In the genomic region with DNA sequence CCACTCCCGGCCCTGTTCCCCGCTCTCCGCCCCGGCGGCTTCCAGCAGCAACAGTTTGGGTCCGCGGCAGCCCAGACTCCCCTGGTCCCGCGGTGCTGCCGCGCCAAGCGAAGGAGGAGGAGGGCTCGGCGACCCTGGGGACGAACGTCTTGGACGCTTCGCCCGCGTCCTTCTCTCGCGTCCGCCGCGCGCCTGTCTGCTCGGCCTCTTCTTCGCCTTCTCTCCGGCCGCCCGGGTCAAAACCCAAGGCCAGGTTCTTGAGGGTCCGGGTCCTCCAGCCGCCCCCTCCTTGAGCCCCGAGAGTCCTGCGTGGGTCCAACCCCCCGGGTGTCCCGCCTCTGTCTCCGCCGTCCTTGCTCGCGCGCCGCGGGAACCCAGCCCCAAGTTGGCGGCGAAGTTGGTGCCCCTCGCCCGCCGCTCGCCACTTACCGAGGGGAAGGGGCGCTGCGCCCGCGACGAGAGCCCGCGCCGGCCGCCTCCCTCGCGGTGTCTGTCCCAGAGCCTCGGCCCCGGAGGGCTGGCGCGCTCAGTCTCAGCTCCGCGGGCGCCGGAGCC, we compare ENCODE assay signal across 12 cellular contexts. TPM values are rescaled to one million over a fixed set of nuclear protein-coding genes. Genes with fewer than 3 reads are reported as not detected.
A peak's percentile ranks its signal among the peaks of the same experiment; 100 is the strongest.
DNase-seq lines count a peak whose midpoint lies in the region; ATAC-seq, FAIRE-seq and TF ChIP-seq lines count a peak whose summit lies in the region.
"Had no signal": no experiment of that assay in that cellular context is flagged by ENCODE, and none has a peak within 500 bp of the region (broad histone marks: within the 10 kb centered on the region; RNA-seq: fewer than 3 reads in every experiment).

No MANE protein-coding gene starts in this region.

- H2BK15ac ChIP-seq in mesendoderm (replicated peaks; ENCODE audit: low read depth) = no peak overlapping the region

- TF ChIP-seq EP300 in K562 (IDR thresholded peaks at IDR 0.05; ENCODE audit: low read length) = no peak

- intact Hi-C loops in left ventricle myocardium inferior (cut with micrococcal nuclease) (loop anchor here (5.0 kb wide), 1 partner anchor 64 kb away; no protein-coding TSS in a partner anchor), left cardiac atrium (cut with DNase I) (loop anchor here (10.0 kb wide), 2 partner anchors 116 to 206 kb away; a partner anchor contains a TSS), K562 (cut with micrococcal nuclease) (no loop called here), posterior cingulate gyrus (cut with DNase I) (no loop called here)

- WGBS in K562 (ENCODE audit: insufficient coverage, low coverage, missing lambda C conversion rate) = 100% methylated on average over 3 of the region's 70 CpGs
- no CpG with 5 or more reads among the region's 70 CpGs for WGBS in mesendoderm (ENCODE audit: extremely low coverage, insufficient coverage, low lambda C conversion rate)
- 0 to 2% methylated on average over 43 to 66 of the region's 70 CpGs for WGBS in GM23248 (ENCODE audit: low coverage in 1 of 2, low lambda C conversion rate in 2 of 2, missing lambda C conversion rate in 2 of 2), 2 experiments

- no peak overlapping the region for H2BK120ac ChIP-seq in mesendoderm (ENCODE audit: low read depth, low read length)

- no peaks in the 10 kb centered on the region for H3K9me1 ChIP-seq in K562 (ENCODE audit: control insufficient read depth, insufficient read depth, low read length)

- H3K9me3 Mint-ChIP-seq in type B pancreatic cell = no peaks in the 10 kb centered on the region
- H3K9me3 Mint-ChIP-seq: T-helper 1 cell treated with Interleukin-12 subunit alpha and Interleukin-12 subunit beta and Interleukin-4 antibody, amounts not matched to agents 30 μg/mL and 1 μg/mL, for 36 hours had no signal

- no peaks in the 10 kb centered on the region for H3F3A ChIP-seq in GM23248 (ENCODE audit: insufficient read depth)

- H3K4me1 ChIP-seq in left ventricle myocardium inferior (peaks cover 35% of the 10 kb centered on the region), K562 (replicated peaks in 1 of 2; ENCODE audit: control insufficient read depth in 2 of 2, insufficient read depth in 2 of 2, low read length in 2 of 2) (peaks cover 12 to 60% of the 10 kb centered on the region in 2 experiments), mesendoderm (ENCODE audit: control insufficient read depth, low read depth, low read length) (no peaks in the 10 kb centered on the region), GM23248 (ENCODE audit: insufficient read depth) (no peaks in the 10 kb centered on the region)

- TF ChIP-seq CTCF in left ventricle myocardium inferior (IDR thresholded peaks at IDR 0.05; ENCODE audit: borderline replicate concordance) (no peak), K562 (IDR thresholded peaks at IDR 0.05 in 2 of 3, conservative IDR thresholded peaks at IDR 0.05 in 1 of 3; ENCODE audit: insufficient read depth in 2 of 3, low read depth in 1 of 3, low read length in 3 of 3) (no peak), type B pancreatic cell (conservative IDR thresholded peaks at IDR 0.05) (no peak)

- H3K9me3 ChIP-seq in left ventricle myocardium inferior (replicated peaks) (no peaks in the 10 kb centered on the region), K562 (replicated peaks; ENCODE audit: control insufficient read depth, insufficient read depth, low read depth, low read length) (no peaks in the 10 kb centered on the region), GM23248 (ENCODE audit: low read depth) (no peaks in the 10 kb centered on the region)
- H3K9me3 ChIP-seq: ovary had no signal

- BruUV-seq in K562 (replicated peaks; lab: Mats Ljungman, UMichigan) = no TSS peak

- H3K23ac ChIP-seq in mesendoderm (ENCODE audit: low read length) = no peak overlapping the region

- H4K5ac ChIP-seq in mesendoderm (ENCODE audit: low read length) = no peak overlapping the region

- no peak for TF ChIP-seq RAD21 in K562 (CRISPR knock-in tag; conservative IDR thresholded peaks at IDR 0.05 in 1 of 2, IDR thresholded peaks at IDR 0.05 in 1 of 2)

- H3K9ac ChIP-seq in K562 (ENCODE audit: insufficient read depth in 1 of 2, low read depth in 2 of 2, low read length in 2 of 2) (no peak overlapping the region), mesendoderm (ENCODE audit: low read length) (no peak overlapping the region), GM23248 (no peak overlapping the region)

- no peak overlapping the region for H3K4ac ChIP-seq in mesendoderm (ENCODE audit: low read depth, low read length)

- H3K18ac ChIP-seq in mesendoderm (ENCODE audit: low read length) = no peak overlapping the region

- TF ChIP-seq POLR2A in K562 (conservative IDR thresholded peaks at IDR 0.05) = no peak

- no peaks in the 10 kb centered on the region for H3K79me2 ChIP-seq in K562 (ENCODE audit: control insufficient read depth, insufficient read depth, low read length)
- no peaks in the 10 kb centered on the region for H3K79me2 ChIP-seq in mesendoderm (ENCODE audit: control insufficient read depth, insufficient read depth, low read length)
- no peaks in the 10 kb centered on the region for H3K79me2 ChIP-seq in GM23248 (ENCODE audit: insufficient read depth)

- no peaks in the 10 kb centered on the region for H3K9me2 ChIP-seq in GM23248 (ENCODE audit: insufficient read depth)

- POLR2A ChIA-PET in K562 (lab: Yijun Ruan, JAX) = interaction anchor here (1.1 to 8.0 kb wide), 3 partner anchors 12 to 114 kb away, joined by 3 to 62 read pairs (median 5); a partner anchor contains a TSS

- no peaks in the 10 kb centered on the region for H3K79me1 ChIP-seq in mesendoderm (ENCODE audit: low read length)

- H4K20me1 ChIP-seq in K562 (replicated peaks; ENCODE audit: control insufficient read depth, insufficient read depth, low read length) (no peaks in the 10 kb centered on the region), GM23248 (ENCODE audit: insufficient read depth) (no peaks in the 10 kb centered on the region)

- H3K56ac ChIP-seq in mesendoderm (ENCODE audit: low read length) = peak overlapping the region; percentile 3

- H2BK5ac ChIP-seq in mesendoderm (ENCODE audit: low read length) = no peak overlapping the region

- CTCF ChIA-PET in K562 (lab: Yijun Ruan, JAX; ENCODE audit: low intra/inter-chr PET ratio) = interaction anchor here (0.6 to 2.6 kb wide), 3 partner anchors 70 to 205 kb away, joined by 4 to 18 read pairs (median 7); no protein-coding TSS in a partner anchor

- ATAC-seq in left cardiac atrium = no peak
- ATAC-seq in K562 = no peak

- no peak overlapping the region for H2AFZ ChIP-seq in K562 (ENCODE audit: low read depth, low read length)
- H2AFZ ChIP-seq in GM23248 = no peak overlapping the region

- H3K36me3 ChIP-seq in left ventricle myocardium inferior (no peaks in the 10 kb centered on the region), K562 (ENCODE audit: control insufficient read depth, insufficient read depth, low read length) (peaks cover 38% of the 10 kb centered on the region; the same call in 2 of the 3 replicates), mesendoderm (ENCODE audit: control insufficient read depth, insufficient read depth, low read length) (no peaks in the 10 kb centered on the region), GM23248 (ENCODE audit: low read depth) (no peaks in the 10 kb centered on the region)
- H3K36me3 ChIP-seq: ovary had no signal

- in situ Hi-C loops in K562 (cut with MboI) = no loop called here
- in situ Hi-C loops in GM23248 (cut with MboI) = loop anchor here (10.0 kb wide), 1 partner anchor 116 kb away; a partner anchor contains a TSS

- H3K4me2 ChIP-seq in K562 (ENCODE audit: insufficient read depth, low read length) (no peak overlapping the region), mesendoderm (ENCODE audit: low read length) (peak overlapping the region; percentile 18), GM23248 (ENCODE audit: unreplicated experiment) (no peak overlapping the region)

- peaks cover 6% of the 10 kb centered on the region for H3K4me1 Mint-ChIP-seq in type B pancreatic cell (ENCODE audit: unreplicated experiment)

- no peak overlapping the region for H2AK5ac ChIP-seq in mesendoderm (ENCODE audit: low read length)

- DNase-seq in left ventricle myocardium inferior (no peak), left cardiac atrium (no peak), K562 (ENCODE audit: extremely low read depth in 1 of 4, low spot score in 3 of 4) (no peak), mesendoderm (no peak), type B pancreatic cell (ENCODE audit: extremely low spot score, unreplicated experiment) (no peak), cerebellum (ENCODE audit: low spot score) (no peak), posterior cingulate gyrus (no peak), GM23248 (no peak)
- DNase-seq: dermis blood vessel endothelial cell, NCI-H526 treated with DMSO at 0.1 percent for 48 hours had no signal

- H3K27me3 Mint-ChIP-seq in type B pancreatic cell = peaks cover 62% of the 10 kb centered on the region

- H4K8ac ChIP-seq in mesendoderm (ENCODE audit: low read depth, low read length) = no peak overlapping the region

- peaks cover 5% of the 10 kb centered on the region for H3K36me3 Mint-ChIP-seq in type B pancreatic cell

- H3K4me3 Mint-ChIP-seq in type B pancreatic cell = peak overlapping the region; percentile 25
- H3K4me3 Mint-ChIP-seq: T-helper 1 cell treated with Interleukin-12 subunit alpha and Interleukin-12 subunit beta and Interleukin-4 antibody, amounts not matched to agents 30 μg/mL and 1 μg/mL, for 36 hours had no signal

- no peak for FAIRE-seq in K562 (lab: Jason Lieb, UNC)

- no peak overlapping the region for H3K27ac Mint-ChIP-seq in type B pancreatic cell
- H3K27ac Mint-ChIP-seq: T-helper 1 cell treated with Interleukin-12 subunit alpha and Interleukin-12 subunit beta and Interleukin-4 antibody, amounts not matched to agents 30 μg/mL and 1 μg/mL, for 36 hours had no signal

- peak overlapping the region; percentile 60 for H3K4me3 ChIP-seq in left ventricle myocardium inferior
- H3K4me3 ChIP-seq in K562 = no peak overlapping the region
- no peak overlapping the region for H3K4me3 ChIP-seq in mesendoderm (ENCODE audit: low read length)
- H3K4me3 ChIP-seq in GM23248 = no peak overlapping the region
- H3K4me3 ChIP-seq: ovary had no signal

- no peak overlapping the region for H3K27ac ChIP-seq in left ventricle myocardium inferior (replicated peaks)
- H3K27ac ChIP-seq in K562 (ENCODE audit: extremely low read depth, low read depth, low read length) = no peak overlapping the region
- no peak overlapping the region for H3K27ac ChIP-seq in mesendoderm (ENCODE audit: low read depth, low read length)
- H3K27ac ChIP-seq in GM23248 = no peak overlapping the region
- H3K27ac ChIP-seq: ovary had no signal

- H3K27me3 ChIP-seq in left ventricle myocardium inferior (ENCODE audit: low read depth) = peaks cover 57% of the 10 kb centered on the region
- peaks cover 0 to 10% of the 10 kb centered on the region in 2 experiments; a peak in 2 of 5 replicates for H3K27me3 ChIP-seq in K562 (ENCODE audit: control insufficient read depth in 2 of 2, insufficient read depth in 2 of 2, low read length in 2 of 2)
- H3K27me3 ChIP-seq in mesendoderm (ENCODE audit: insufficient read depth, low read length, poor library complexity) = peaks cover 43% of the 10 kb centered on the region
- H3K27me3 ChIP-seq in GM23248 (replicated peaks; ENCODE audit: insufficient read depth) = peaks cover 49% of the 10 kb centered on the region

RNA-seq across cellular contexts. Expression of a gene that starts 1.4 kb away (rescaled TPM):
- 0.52 TPM for total RNA-seq in left ventricle myocardium inferior
- total RNA-seq in left cardiac atrium = 10 to 100 TPM; 25.2 to 38.8 TPM
- total RNA-seq in K562 (2011; cell fraction: chromatin; rRNA removed; ENCODE audit: low replicate concordance) = 1.3 and 4.1 TPM in 2 replicates
- 0.66 and 1.7 TPM in 2 replicates for total RNA-seq in K562 (2011; cell fraction: nucleolus; rRNA removed)
- total RNA-seq in K562 (2011; cell fraction: nucleoplasm; rRNA removed) = 1.2 and 1.5 TPM in 2 replicates
- total RNA-seq in K562 (2014; rRNA removed) = under 0.01 and 0.16 TPM in 2 replicates
- 0.03 and 0.04 TPM in 2 replicates for total RNA-seq in K562 (2014; rRNA removed; fragmentation: Illumina TruSeq; extraction: Trizol)
- total RNA-seq in K562 (2015; rRNA removed; fragmentation: Illumina TruSeq; extraction: Trizol) = 0.07 and 0.08 TPM in 2 replicates
- total RNA-seq in K562 (2021) = 0.33 and 0.40 TPM in 2 replicates
- 0.08 and 0.10 TPM in 2 replicates for polyA plus RNA-seq in K562 (2011; rRNA removed)
- polyA plus RNA-seq in K562 (2011; cell fraction: cytosol; rRNA removed) = 0.04 and 0.06 TPM in 2 replicates
- 0.29 and 0.68 TPM in 2 replicates for polyA plus RNA-seq in K562 (2011; cell fraction: nucleus; rRNA removed)
- polyA plus RNA-seq in K562 (2012) = 0.16 and 0.66 TPM in 2 replicates
- polyA plus RNA-seq in K562 (2014; fragmentation: Illumina TruSeq; extraction: Trizol) = 0.10 TPM in 1 of 2 replicates, not detected in the other
- polyA plus RNA-seq in K562 (2014; fragmentation: Nextera tagmentation; extraction: Ambion mirVana) = not detected
- polyA plus RNA-seq in K562 (2014; rRNA removed) = 0.08 and 0.20 TPM in 2 replicates
- 0.06 TPM in 1 of 2 replicates, not detected in the other for polyA minus RNA-seq in K562 (2011; rRNA and poly(A)+ RNA removed)
- not detected in 2 replicates for polyA minus RNA-seq in K562 (2011; cell fraction: cytosol; rRNA and poly(A)+ RNA removed)
- 0.11 and 0.27 TPM in 2 replicates for polyA minus RNA-seq in K562 (2011; cell fraction: nucleus; rRNA and poly(A)+ RNA removed)
- 0.01 TPM for polyA plus RNA-seq in mesendoderm (2013, experiment 1 of 2)
- 0.01 TPM for polyA plus RNA-seq in mesendoderm (2013, experiment 2 of 2)
- total RNA-seq in type B pancreatic cell (ENCODE audit: low replicate concordance) = 0.36 and 0.72 TPM in 2 replicates
- 8.1 TPM for total RNA-seq in cerebellum
- not detected in 2 replicates for total RNA-seq in GM23248 (2014; rRNA removed; shearing (Covaris generic))
- polyA plus RNA-seq in GM23248 (2016; fragmentation: Nextera tagmentation; extraction: Ambion mirVana) = not detected in 2 replicates

RNA-seq across cellular contexts. Expression of a gene that starts 11.7 kb away (rescaled TPM):
- 5.7 TPM for total RNA-seq in left ventricle myocardium inferior
- total RNA-seq in left cardiac atrium = 1 to 10 TPM; 6.6 to 8.1 TPM
- total RNA-seq in K562 (2011; cell fraction: chromatin; rRNA removed; ENCODE audit: low replicate concordance) = 26.1 and 46.4 TPM in 2 replicates
- 39.0 and 42.5 TPM in 2 replicates for total RNA-seq in K562 (2011; cell fraction: nucleolus; rRNA removed)
- total RNA-seq in K562 (2011; cell fraction: nucleoplasm; rRNA removed) = 25.0 and 34.7 TPM in 2 replicates
- total RNA-seq in K562 (2014; rRNA removed) = 62.2 and 76.4 TPM in 2 replicates
- 8.7 and 14.3 TPM in 2 replicates for total RNA-seq in K562 (2014; rRNA removed; fragmentation: Illumina TruSeq; extraction: Trizol)
- 40.6 and 46.1 TPM in 2 replicates for total RNA-seq in K562 (2015; rRNA removed; fragmentation: Illumina TruSeq; extraction: Trizol)
- total RNA-seq in K562 (2021) = 68.7 and 70.7 TPM in 2 replicates
- polyA plus RNA-seq in K562 (2011; rRNA removed) = 25.4 and 30.9 TPM in 2 replicates
- 27.8 and 83.2 TPM in 2 replicates for polyA plus RNA-seq in K562 (2011; cell fraction: cytosol; rRNA removed)
- 47.6 and 91.7 TPM in 2 replicates for polyA plus RNA-seq in K562 (2011; cell fraction: nucleus; rRNA removed)
- polyA plus RNA-seq in K562 (2012) = 64.0 and 126 TPM in 2 replicates
- polyA plus RNA-seq in K562 (2014; fragmentation: Illumina TruSeq; extraction: Trizol) = 13.6 and 40.4 TPM in 2 replicates
- polyA plus RNA-seq in K562 (2014; fragmentation: Nextera tagmentation; extraction: Ambion mirVana) = 1 to 10 TPM in 1 of 2 experiments, under 1 TPM in 1; 0.89 to 2.8 TPM
- polyA plus RNA-seq in K562 (2014; rRNA removed) = 58.6 and 62.9 TPM in 2 replicates
- 5.2 and 10.6 TPM in 2 replicates for polyA minus RNA-seq in K562 (2011; rRNA and poly(A)+ RNA removed)
- polyA minus RNA-seq in K562 (2011; cell fraction: cytosol; rRNA and poly(A)+ RNA removed) = 20.5 and 30.2 TPM in 2 replicates
- polyA minus RNA-seq in K562 (2011; cell fraction: nucleus; rRNA and poly(A)+ RNA removed) = 22.8 and 27.3 TPM in 2 replicates
- 6.1 TPM for polyA plus RNA-seq in mesendoderm (2013, experiment 1 of 2)
- polyA plus RNA-seq in mesendoderm (2013, experiment 2 of 2) = 6.1 TPM
- total RNA-seq in type B pancreatic cell (ENCODE audit: low replicate concordance) = 28.1 and 44.4 TPM in 2 replicates
- total RNA-seq in cerebellum = 2.3 TPM
- total RNA-seq in GM23248 (2014; rRNA removed; shearing (Covaris generic)) = 19.0 and 21.2 TPM in 2 replicates
- polyA plus RNA-seq in GM23248 (2016; fragmentation: Nextera tagmentation; extraction: Ambion mirVana) = 14.2 and 15.3 TPM in 2 replicates

RNA-seq across cellular contexts. Expression of a gene that starts 32.4 kb away (rescaled TPM):
- total RNA-seq in left ventricle myocardium inferior = not detected
- not detected for total RNA-seq in left cardiac atrium
- total RNA-seq in K562 (2011; cell fraction: chromatin; rRNA removed; ENCODE audit: low replicate concordance) = not detected in 2 replicates
- total RNA-seq in K562 (2011; cell fraction: nucleolus; rRNA removed) = 0.26 TPM in 1 of 2 replicates, not detected in the other
- 0.29 TPM in 1 of 2 replicates, not detected in the other for total RNA-seq in K562 (2011; cell fraction: nucleoplasm; rRNA removed)
- total RNA-seq in K562 (2014; rRNA removed) = not detected in 2 replicates
- not detected in 2 replicates for total RNA-seq in K562 (2014; rRNA removed; fragmentation: Illumina TruSeq; extraction: Trizol)
- 0.22 TPM in 1 of 2 replicates, not detected in the other for total RNA-seq in K562 (2015; rRNA removed; fragmentation: Illumina TruSeq; extraction: Trizol)
- total RNA-seq in K562 (2021) = not detected in 2 replicates
- 0.12 and 0.18 TPM in 2 replicates for polyA plus RNA-seq in K562 (2011; rRNA removed)
- polyA plus RNA-seq in K562 (2011; cell fraction: cytosol; rRNA removed) = 0.13 and 0.36 TPM in 2 replicates
- polyA plus RNA-seq in K562 (2011; cell fraction: nucleus; rRNA removed) = 0.07 and 0.44 TPM in 2 replicates
- polyA plus RNA-seq in K562 (2012) = 0.08 and 0.22 TPM in 2 replicates
- not detected in 2 replicates for polyA plus RNA-seq in K562 (2014; fragmentation: Illumina TruSeq; extraction: Trizol)
- polyA plus RNA-seq in K562 (2014; fragmentation: Nextera tagmentation; extraction: Ambion mirVana) = not detected
- not detected in 2 replicates for polyA plus RNA-seq in K562 (2014; rRNA removed)
- polyA minus RNA-seq in K562 (2011; rRNA and poly(A)+ RNA removed) = not detected in 2 replicates
- 0.38 TPM in 1 of 2 replicates, not detected in the other for polyA minus RNA-seq in K562 (2011; cell fraction: cytosol; rRNA and poly(A)+ RNA removed)
- not detected in 2 replicates for polyA minus RNA-seq in K562 (2011; cell fraction: nucleus; rRNA and poly(A)+ RNA removed)
- polyA plus RNA-seq in mesendoderm (2013, experiment 1 of 2) = 0.41 TPM
- 0.28 TPM for polyA plus RNA-seq in mesendoderm (2013, experiment 2 of 2)
- 0.82 and 2.7 TPM in 2 replicates for total RNA-seq in type B pancreatic cell (ENCODE audit: low replicate concordance)
- 2.7 TPM for total RNA-seq in cerebellum
- total RNA-seq in GM23248 (2014; rRNA removed; shearing (Covaris generic)) = not detected in 2 replicates
- not detected in 2 replicates for polyA plus RNA-seq in GM23248 (2016; fragmentation: Nextera tagmentation; extraction: Ambion mirVana)
- total RNA-seq: dermis blood vessel endothelial cell had no signal

Comparison
In these comparisons a context has a peak if more than half of its experiments do, and no peak if none do; other contexts are left out.
1. intact Hi-C loops: an anchor here in left ventricle myocardium inferior (5.0 kb wide) and left cardiac atrium (10.0 kb wide); none called in K562 and posterior cingulate gyrus.